In the genomic region with DNA sequence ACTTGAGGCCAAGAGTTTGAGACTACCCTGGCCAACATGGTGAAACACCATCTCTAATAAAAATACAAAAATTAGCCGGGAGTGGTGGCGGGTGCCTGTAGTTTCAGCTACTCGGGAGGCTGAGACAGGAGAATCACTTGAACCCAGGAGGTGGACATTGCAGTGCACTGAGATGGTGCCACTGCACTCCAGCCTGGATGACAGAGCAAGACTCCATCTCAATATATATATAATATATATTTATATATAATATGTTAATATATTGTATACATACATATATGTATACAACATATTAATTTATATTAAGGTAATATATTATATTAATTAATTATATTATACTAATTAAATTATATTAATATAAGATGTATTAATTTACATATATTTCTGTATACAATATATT, we compare ENCODE assay signal across 21 cellular contexts. TPM values are rescaled to one million over a fixed set of nuclear protein-coding genes. Genes with fewer than 3 reads are reported as not detected.
"Had no signal": no experiment of that assay in that cellular context is flagged by ENCODE, and none has a peak within 500 bp of the region (broad histone marks: within the 10 kb centered on the region; RNA-seq: fewer than 3 reads in every experiment).

No MANE protein-coding gene starts in this region.

RNA-seq across cellular contexts. Expression of gene RLN3, which starts 8.2 kb away (rescaled TPM):
- total RNA-seq: activated naive CD4-positive, alpha-beta T cell treated with anti-CD3 and anti-CD28 coated beads for 36 hours; activated naive CD4-positive, alpha-beta T cell treated with anti-CD3 and anti-CD28 coated beads, Interleukin-2, amount 50 U/mL, for 72 hours; activated naive CD8-positive, alpha-beta T cell treated with anti-CD3 and anti-CD28 coated beads for 36 hours; activated naive CD8-positive, alpha-beta T cell treated with anti-CD3 and anti-CD28 coated beads, Interleukin-2, amount 10 ng/mL, durations not matched to agents 7 days and 5 days; activated T-cell treated with anti-CD3 and anti-CD28 coated beads, Interleukin-2, amount 50 U/mL, for 4 hours; activated T-cell treated with anti-CD3 and anti-CD28 coated beads, Interleukin-2, amount 50 U/mL, for 72 hours; activated T-helper 1 cell treated with anti-CD3 and anti-CD28 coated beads, Interleukin-12 subunit alpha, Interleukin-12 subunit beta, Interleukin-2, Interleukin-4 antibody, amounts not matched to agents 30 ng/mL and 10 ng/mL and 1 ng/mL, durations not matched to agents 14 hours and 24 hours and 36 hours; activated T-helper 17 cell treated with anti-CD3 and anti-CD28 coated beads, Interleukin-2, amount 50 U/mL, for 72 hours; activated T-helper 2 cell treated with anti-CD3 and anti-CD28 coated beads, Interferon-gamma antibody, Interleukin-2, Interleukin-4, amounts not matched to agents 10 μg/mL and 5 μg/mL and 100 μg/mL, durations not matched to agents 14 hours and 24 hours and 36 hours; adrenal gland; aorta; ascending aorta; astrocyte; body of pancreas; breast epithelium; bronchial epithelial cell; cardiac muscle cell; cardiac septum; cerebellum; chondrocyte had no signal
- polyA plus RNA-seq: adipose tissue, adrenal gland, aorta, cardiac muscle cell had no signal

RNA-seq across cellular contexts. Expression of gene PALM3, which starts 42.1 kb away (rescaled TPM):
- total RNA-seq: activated naive CD4-positive, alpha-beta T cell treated with anti-CD3 and anti-CD28 coated beads for 36 hours; activated naive CD4-positive, alpha-beta T cell treated with anti-CD3 and anti-CD28 coated beads, Interleukin-2, amount 50 U/mL, for 72 hours; activated naive CD8-positive, alpha-beta T cell treated with anti-CD3 and anti-CD28 coated beads for 36 hours; activated naive CD8-positive, alpha-beta T cell treated with anti-CD3 and anti-CD28 coated beads, Interleukin-2, amount 10 ng/mL, durations not matched to agents 7 days and 5 days; activated T-cell treated with anti-CD3 and anti-CD28 coated beads, Interleukin-2, amount 50 U/mL, for 4 hours; activated T-helper 17 cell treated with anti-CD3 and anti-CD28 coated beads, Interleukin-2, amount 50 U/mL, for 72 hours; bronchial epithelial cell had no signal
